ENCODE assay signal across 14 cellular contexts in the genomic region with DNA sequence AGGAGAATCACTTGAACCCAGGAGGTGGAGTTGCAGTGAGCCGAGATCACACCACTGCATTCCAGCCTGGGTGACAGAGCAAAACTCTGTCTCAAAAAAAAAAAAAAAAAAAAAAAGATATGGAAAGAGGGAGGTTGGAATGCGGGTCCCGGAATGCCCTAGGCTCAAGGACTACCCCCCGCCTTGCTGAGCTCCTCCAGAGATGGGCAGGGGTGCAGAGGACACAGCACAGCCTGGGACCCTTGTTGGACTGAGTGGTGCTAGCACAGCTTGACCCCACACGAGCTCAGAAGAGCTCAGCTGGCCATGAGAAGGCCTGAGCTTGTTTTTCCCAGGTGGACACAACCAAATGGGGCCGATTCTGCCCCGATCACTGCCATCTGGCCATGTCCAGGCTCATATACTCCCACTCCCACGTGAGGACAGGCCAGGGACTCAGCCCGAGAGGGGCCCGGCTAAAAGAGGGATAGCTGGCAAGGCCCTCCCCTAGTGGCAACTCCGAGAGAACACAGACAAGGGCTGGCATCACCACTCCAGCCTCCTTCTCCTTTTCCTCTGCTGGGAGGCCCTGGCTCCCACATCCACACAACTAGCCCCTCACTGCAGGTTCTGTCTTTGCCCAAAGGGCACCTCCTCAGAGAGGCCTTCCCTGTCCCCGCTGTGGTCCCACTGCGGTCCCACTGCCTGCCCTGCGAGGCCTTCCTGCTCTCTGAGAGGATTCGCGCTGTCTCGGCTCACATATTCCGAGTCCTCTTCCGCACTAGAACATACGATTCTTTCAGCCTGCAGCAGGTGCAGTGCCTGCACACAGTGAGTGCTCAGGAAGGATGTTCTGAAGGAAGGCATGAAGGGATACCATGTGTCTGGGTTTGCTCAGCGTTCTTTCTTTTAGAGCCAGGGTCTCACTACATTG. TPM values are rescaled to one million over a fixed set of nuclear protein-coding genes. Genes with fewer than 3 reads are reported as not detected.
DNase-seq lines count a peak whose midpoint lies in the region; ATAC-seq and TF ChIP-seq lines count a peak whose summit lies in the region.
"Had no signal": no experiment of that assay in that cellular context is flagged by ENCODE, and none has a peak within 500 bp of the region (broad histone marks: within the 10 kb centered on the region; RNA-seq: fewer than 3 reads in every experiment).

No MANE protein-coding gene starts in this region.

- TF ChIP-seq CTCF in brain (conservative IDR thresholded peaks at IDR 0.05), result no peak
- TF ChIP-seq CTCF in left lung (IDR thresholded peaks at IDR 0.05), result no peak

- H3K9ac ChIP-seq in stomach smooth muscle (ENCODE audit: low read length in 2 of 2), result peak overlapping the region; percentile 47

- H3K4me1 ChIP-seq in left lung (peaks cover 11 to 24% of the 10 kb centered on the region in 2 donors), stomach smooth muscle (ENCODE audit: control insufficient read depth, insufficient read depth, low read length) (peaks cover 52% of the 10 kb centered on the region)

- peak overlapping the region; percentile 16 to 57 for H3K27ac ChIP-seq in left lung
- peak overlapping the region; percentile 89 for H3K27ac ChIP-seq in stomach smooth muscle (ENCODE audit: low read length)

- H3K27ac Mint-ChIP-seq in brain, result peak overlapping the region; percentile 13 to 98 (median 75)
- H3K27ac Mint-ChIP-seq: CD8-positive, alpha-beta T cell; dendritic cell treated with granulocyte-macrophage colony-stimulating factor and Interleukin-4, amounts not matched to agents 40 ng/mL and 50 ng/mL, for 4 days had no signal

- no peaks in the 10 kb centered on the region for H3K36me3 ChIP-seq in H7 (replicated peaks; ENCODE audit: control insufficient read depth, insufficient read depth, low read length)
- no peaks in the 10 kb centered on the region for H3K36me3 ChIP-seq in left lung
- H3K36me3 ChIP-seq in stomach smooth muscle (ENCODE audit: control insufficient read depth in 2 of 2, insufficient read depth in 2 of 2, low read length in 2 of 2), result no peaks in the 10 kb centered on the region

- H3K27me3 Mint-ChIP-seq in brain, result peaks cover 9% of the 10 kb centered on the region

- no peak overlapping the region for H3K4me3 Mint-ChIP-seq in brain
- H3K4me3 Mint-ChIP-seq: CD8-positive, alpha-beta T cell; dendritic cell treated with granulocyte-macrophage colony-stimulating factor and Interleukin-4, amounts not matched to agents 40 ng/mL and 50 ng/mL, for 4 days had no signal

- no peaks in the 10 kb centered on the region for H3K9me3 Mint-ChIP-seq in brain
- H3K9me3 Mint-ChIP-seq: CD8-positive, alpha-beta T cell; dendritic cell treated with granulocyte-macrophage colony-stimulating factor and Interleukin-4, amounts not matched to agents 40 ng/mL and 50 ng/mL, for 4 days had no signal

- H3K9me3 ChIP-seq in left lung (no peaks in the 10 kb centered on the region), stomach smooth muscle (ENCODE audit: control insufficient read depth in 2 of 2, low read length in 2 of 2) (no peaks in the 10 kb centered on the region)

- H3K27me3 ChIP-seq in H7 (ENCODE audit: control insufficient read depth, insufficient read depth, low read length) (no peaks in the 10 kb centered on the region), left lung (no peaks in the 10 kb centered on the region), stomach smooth muscle (ENCODE audit: control insufficient read depth in 1 of 2, insufficient read depth in 2 of 2, low read length in 2 of 2) (no peaks in the 10 kb centered on the region)

- H3K4me1 Mint-ChIP-seq in brain, result peaks cover 67% of the 10 kb centered on the region

- intact Hi-C loops in left lung (cut with DNase I), result no loop called here

- ATAC-seq in left lung (no peak), GM21619 (IDR thresholded peaks at IDR 0.05; ENCODE audit: unreplicated experiment) (no peak), HG03139 (IDR thresholded peaks at IDR 0.05; ENCODE audit: unreplicated experiment) (no peak)
- no peak for ATAC-seq in stimulated activated naive CD8-positive, alpha-beta T cell treated with anti-CD3 and anti-CD28 coated beads, Interleukin-15, Interleukin-2, amounts not matched to agents 100 U/mL and 50 U/mL, for 24 hours
- ATAC-seq: CD8-positive, alpha-beta T cell had no signal

- DNase-seq in H7, result peak; percentile 77
- peak in 1 of 2 donors; percentile 47 for DNase-seq in left lung
- DNase-seq in stimulated activated naive CD8-positive, alpha-beta T cell treated with anti-CD3 and anti-CD28 coated beads, Interleukin-15, Interleukin-2, amounts not matched to agents 100 U/mL and 50 U/mL, for 24 hours, result no peak
- no peak for DNase-seq in activated gamma-delta T cell treated with Interleukin-2 at 50 U/mL for 16 hours
- DNase-seq: activated CD4-positive, CD25-positive, alpha-beta regulatory T cell treated with anti-CD3 and anti-CD28 coated beads, Interleukin-2, amount 50 U/mL, for 72 hours; activated naive CD4-positive, alpha-beta T cell treated with Interleukin-2 at 50 U/mL for 16 hours; CD8-positive, alpha-beta T cell; stimulated activated naive CD4-positive, alpha-beta T cell had no signal

- H3K4me3 ChIP-seq in H7 (ENCODE audit: insufficient read depth, low read depth, low read length) (no peak overlapping the region), left lung (no peak overlapping the region), stomach smooth muscle (ENCODE audit: low read length in 2 of 2) (no peak overlapping the region)

- no peaks in the 10 kb centered on the region for H3K36me3 Mint-ChIP-seq in brain
- H3K36me3 Mint-ChIP-seq: CD8-positive, alpha-beta T cell had no signal

RNA-seq across cellular contexts. Expression of a gene that starts 11.0 kb away (rescaled TPM):
- total RNA-seq in H7 (2014; rRNA removed; shearing (Covaris generic)), result 0.52 and 1.1 TPM in 2 replicates
- 1.6 TPM for polyA plus RNA-seq in brain (ENCODE audit: insufficient read depth, low read depth, low replicate concordance)
- total RNA-seq in left lung, result 10 to 100 TPM in 1 of 2 donors, 1 to 10 TPM in 1; 8.3 to 18.5 TPM
- total RNA-seq: M059J had no signal

RNA-seq across cellular contexts. Expression of a gene that starts 24.6 kb away (rescaled TPM):
- 8.2 and 9.4 TPM in 2 replicates for total RNA-seq in H7 (2014; rRNA removed; shearing (Covaris generic))
- 11.2 TPM for polyA plus RNA-seq in brain (ENCODE audit: insufficient read depth, low read depth, low replicate concordance)
- 1,000 to 10,000 TPM in 1 of 2 donors, 100 to 1,000 TPM in 1; 867 to 4,830 TPM for total RNA-seq in left lung

RNA-seq across cellular contexts. Expression of a gene that starts 26.3 kb away (rescaled TPM):
- 15.0 and 21.1 TPM in 2 replicates for total RNA-seq in H7 (2014; rRNA removed; shearing (Covaris generic))
- polyA plus RNA-seq in brain (ENCODE audit: insufficient read depth, low read depth, low replicate concordance), result 53.1 TPM
- total RNA-seq in left lung, result 10 to 100 TPM; 67.4 to 86.6 TPM

RNA-seq across cellular contexts. Expression of a gene that starts 46.9 kb away (rescaled TPM):
- 7.8 and 8.2 TPM in 2 replicates for total RNA-seq in H7 (2014; rRNA removed; shearing (Covaris generic))
- 24.4 TPM for polyA plus RNA-seq in brain (ENCODE audit: insufficient read depth, low read depth, low replicate concordance)
- total RNA-seq in left lung, result 10 to 100 TPM in 1 of 2 donors, 1 to 10 TPM in 1; 8.4 to 10.2 TPM

Comparison
In these comparisons a context has a peak if more than half of its experiments do, and no peak if none do; other contexts are left out.
1. RNA of a gene that starts 24.6 kb away (total RNA-seq): 867 to 4,830 TPM in left lung; 8.2 to 9.4 TPM in H7; every median in the first group is over 10 times any median in the second.